ENCODE assay signal across 1 cellular context in genomic region chr14:21039585-21040369, GRCh38.
TF ChIP-seq lines count a peak whose summit lies in the region.

No MANE protein-coding gene starts in this region.

TF ChIP-seq in K562, 482 proteins besides CTCF, POLR2A, EP300 and RAD21:
- no peak for TF ChIP-seq ZNF511 (CRISPR knock-in tag; IDR thresholded peaks at IDR 0.05)
- TF ChIP-seq ARID2 (IDR thresholded peaks at IDR 0.05) = peak; percentile 68; the same call in 1 of the 2 replicates
- peak; percentile 84 for TF ChIP-seq SMC3 (conservative IDR thresholded peaks at IDR 0.05; ENCODE audit: insufficient read depth, low read depth, low read length)
- no peak for TF ChIP-seq ELF4 (CRISPR knock-in tag; IDR thresholded peaks at IDR 0.05)
- TF ChIP-seq STAG1 (CRISPR knock-in tag; IDR thresholded peaks at IDR 0.05; ENCODE audit: borderline replicate concordance) = no peak; the same call in 1 of the 2 replicates
- 0 out of 2 replicates have a peak, but pooled peaks have one; percentile 23 for TF ChIP-seq CC2D1A (IDR thresholded peaks at IDR 0.05)
- TF ChIP-seq DEAF1 (CRISPR knock-in tag; IDR thresholded peaks at IDR 0.05) = peak; percentile 55
- TF ChIP-seq, protein P1, sequence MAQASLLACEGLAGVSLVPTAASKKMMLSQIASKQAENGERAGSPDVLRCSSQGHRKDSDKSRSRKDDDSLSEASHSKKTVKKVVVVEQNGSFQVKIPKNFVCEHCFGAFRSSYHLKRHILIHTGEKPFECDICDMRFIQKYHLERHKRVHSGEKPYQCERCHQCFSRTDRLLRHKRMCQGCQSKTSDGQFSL (CRISPR knock-in tag; IDR thresholded peaks at IDR 0.05) = 0 out of 2 replicates have a peak, but pooled peaks have one; percentile 34
- TF ChIP-seq, protein P1 (tag; IDR thresholded peaks at IDR 0.05) = peak in 1 of 2 experiments; percentile 62; a peak in 1 of 4 replicates
